1 cellular context compared by ENCODE assay signal in the genomic region with DNA sequence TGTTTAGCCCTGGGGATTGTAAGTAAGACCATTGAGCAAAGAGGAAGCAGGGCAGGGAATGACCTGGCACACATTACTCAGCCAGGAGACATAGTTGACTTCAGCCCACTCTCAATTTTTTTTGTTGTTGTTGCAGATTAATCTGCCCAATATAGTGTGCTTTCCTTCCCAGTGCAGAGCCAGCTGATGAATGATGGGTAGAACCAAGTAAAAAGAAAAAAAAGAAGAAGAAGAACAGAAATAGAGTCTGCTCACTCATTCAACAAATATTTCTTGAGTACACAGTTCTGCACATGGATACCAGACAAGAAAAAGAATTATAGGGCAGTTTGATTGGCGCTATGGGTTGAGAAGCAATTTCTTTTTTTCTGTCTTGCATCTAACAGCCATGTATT.
TF ChIP-seq lines count a peak whose summit lies in the region.

No MANE protein-coding gene starts in this region.

TF ChIP-seq in GM23338, 12 proteins besides CTCF, POLR2A, EP300 and RAD21 (continued from another document):
- TF ChIP-seq REST (IDR thresholded peaks at IDR 0.05; ENCODE audit: unreplicated experiment) (no peak), JUNB (IDR thresholded peaks at IDR 0.05; ENCODE audit: unreplicated experiment) (no peak), CREB1 (CRISPR knock-in tag; IDR thresholded peaks at IDR 0.05; ENCODE audit: low read depth) (no peak), EZH2phosphoT487 (IDR thresholded peaks at IDR 0.05; ENCODE audit: unreplicated experiment) (no peak), NANOG (IDR thresholded peaks at IDR 0.05; ENCODE audit: borderline replicate concordance) (no peak), STAT1 (IDR thresholded peaks at IDR 0.05; ENCODE audit: unreplicated experiment) (no peak), POLR2AphosphoS5 (IDR thresholded peaks at IDR 0.05; ENCODE audit: low read depth) (no peak), ZNF331 (CRISPR knock-in tag; IDR thresholded peaks at IDR 0.05; ENCODE audit: low read depth) (no peak), ZNF114 (CRISPR knock-in tag; IDR thresholded peaks at IDR 0.05) (no peak)
- TF ChIP-seq, protein P1, sequence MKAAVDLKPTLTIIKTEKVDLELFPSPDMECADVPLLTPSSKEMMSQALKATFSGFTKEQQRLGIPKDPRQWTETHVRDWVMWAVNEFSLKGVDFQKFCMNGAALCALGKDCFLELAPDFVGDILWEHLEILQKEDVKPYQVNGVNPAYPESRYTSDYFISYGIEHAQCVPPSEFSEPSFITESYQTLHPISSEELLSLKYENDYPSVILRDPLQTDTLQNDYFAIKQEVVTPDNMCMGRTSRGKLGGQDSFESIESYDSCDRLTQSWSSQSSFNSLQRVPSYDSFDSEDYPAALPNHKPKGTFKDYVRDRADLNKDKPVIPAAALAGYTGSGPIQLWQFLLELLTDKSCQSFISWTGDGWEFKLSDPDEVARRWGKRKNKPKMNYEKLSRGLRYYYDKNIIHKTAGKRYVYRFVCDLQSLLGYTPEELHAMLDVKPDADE (IDR thresholded peaks at IDR 0.05), result no peak
